23 cellular contexts compared by ENCODE assay signal in genomic region chr22:38921801-38922200, GRCh38. TPM values are rescaled to one million over a fixed set of nuclear protein-coding genes. Genes with fewer than 3 reads are reported as not detected.
A peak's percentile ranks its signal among the peaks of the same experiment; 100 is the strongest.
DNase-seq lines count a peak whose midpoint lies in the region; ATAC-seq, FAIRE-seq and TF ChIP-seq lines count a peak whose summit lies in the region.
"Had no signal": no experiment of that assay in that cellular context is flagged by ENCODE, and none has a peak within 500 bp of the region (broad histone marks: within the 10 kb centered on the region; RNA-seq: fewer than 3 reads in every experiment).

No MANE protein-coding gene starts in this region.

- no peak overlapping the region for H3K4me3 ChIP-seq in heart left ventricle
- H3K4me3 ChIP-seq: BLaER1, GM12878 had no signal

- peaks cover 18% of the 10 kb centered on the region for H3K36me3 Mint-ChIP-seq in Calu3 (ENCODE audit: insufficient read depth, unreplicated experiment)
- H3K36me3 Mint-ChIP-seq: CD8-positive, alpha-beta T cell; T-cell had no signal

- TF ChIP-seq CTCF in 22Rv1 (IDR thresholded peaks at IDR 0.05) (no peak), Calu3 (IDR thresholded peaks at IDR 0.05; ENCODE audit: unreplicated experiment) (no peak), heart left ventricle (IDR thresholded peaks at IDR 0.05) (no peak)

- no peaks in the 10 kb centered on the region for H3K27me3 Mint-ChIP-seq in Calu3 (ENCODE audit: unreplicated experiment)

- ATAC-seq in left colon (peak; percentile 36), heart left ventricle (no peak)
- ATAC-seq: CD8-positive, alpha-beta T cell; GM12878; SK-N-SH treated with all-trans-retinoic acid at 6 μM for 48 hours; T-cell had no signal

- intact Hi-C loops in Calu3 (cut with micrococcal nuclease; ENCODE audit: unreplicated experiment), result loop anchor here (5.0 kb wide), 2 partner anchors 60 to 196 kb away; partner anchors contain the start of gene APOBEC3B
- intact Hi-C loops in left colon (cut with DNase I, micrococcal nuclease), result no loop called here
- intact Hi-C loops in heart left ventricle (cut with DNase I), result loop anchor here in 3 of 10 donors (5.0 to 10.0 kb wide), 3 partner anchors 40 to 137 kb away; partner anchors contain the start of gene CBX6 (in 1 of the 3)

- H3K27me3 ChIP-seq in heart left ventricle, result peaks cover 0 to 15% (median 0%) of the 10 kb centered on the region in 9 donors
- H3K27me3 ChIP-seq: BLaER1 had no signal

- CTCF ChIA-PET in Calu3 (lab: Charles Lee), result interaction anchor here (0.7 to 1.7 kb wide), 8 partner anchors 29 to 550 kb away, joined by 3 to 16 read pairs (median 7); no protein-coding TSS in a partner anchor

- no peak for FAIRE-seq in frontal cortex (lab: Jason Lieb, UNC)
- FAIRE-seq: GM12878 had no signal

- H3K27ac ChIP-seq in 22Rv1 (peak overlapping the region; percentile 29; the same call in 1 of the 2 replicates), heart left ventricle (no peak overlapping the region)
- H3K27ac ChIP-seq: BLaER1, RWPE1 had no signal

- H3K4me1 ChIP-seq in heart left ventricle, result peaks cover 0 to 21% (median 15%) of the 10 kb centered on the region in 12 donors
- H3K4me1 ChIP-seq: BLaER1 had no signal

- H3K27ac Mint-ChIP-seq in Calu3 (ENCODE audit: unreplicated experiment), result peak overlapping the region; percentile 73
- H3K27ac Mint-ChIP-seq: CD8-positive, alpha-beta T cell had no signal

- BruUV-seq in Calu3 (replicated peaks; lab: Mats Ljungman, UMichigan), result no TSS peak

- H3K9me3 Mint-ChIP-seq in Calu3 (ENCODE audit: low read depth, unreplicated experiment), result no peaks in the 10 kb centered on the region
- H3K9me3 Mint-ChIP-seq: CD8-positive, alpha-beta T cell; T-cell had no signal

- H3K9me3 ChIP-seq in heart left ventricle, result no peaks in the 10 kb centered on the region
- H3K9me3 ChIP-seq: BLaER1 had no signal

- H3K4me3 Mint-ChIP-seq in Calu3 (ENCODE audit: low read depth, unreplicated experiment), result peak overlapping the region; percentile 36
- H3K4me3 Mint-ChIP-seq: CD8-positive, alpha-beta T cell; T-cell had no signal

- H3K4me1 Mint-ChIP-seq in Calu3 (ENCODE audit: low read depth, unreplicated experiment), result peaks cover 31% of the 10 kb centered on the region
- H3K4me1 Mint-ChIP-seq: T-cell had no signal

- no peak for TF ChIP-seq POLR2A in heart left ventricle (IDR thresholded peaks at IDR 0.05)

- no peaks in the 10 kb centered on the region for H3K36me3 ChIP-seq in heart left ventricle
- H3K36me3 ChIP-seq: BLaER1 had no signal

- peak; percentile 63 for DNase-seq in Calu3
- peak; percentile 23 for DNase-seq in NCI-H2196 treated with DMSO at 0.1 percent for 48 hours (lab: John Stamatoyannopoulos, UW; ENCODE audit: unreplicated experiment)
- no peak for DNase-seq in left colon
- no peak for DNase-seq in D341Med (ENCODE audit: low spot score)
- no peak for DNase-seq in NCI-H2227 (lab: John Stamatoyannopoulos, UW; ENCODE audit: unreplicated experiment)
- no peak for DNase-seq in frontal cortex (ENCODE audit: low spot score in 2 of 2)
- no peak for DNase-seq in heart left ventricle
- DNase-seq: CD8-positive, alpha-beta T cell; GF-D8; HCEC 1CT; NCI-H2081 treated with DMSO at 0.1 percent for 48 hours; NCI-H2227 treated with DMSO at 0.1 percent for 48 hours; NCI-H510A treated with DMSO at 0.1 percent for 48 hours; NCI-H82; SIG-M5; T-cell had no signal

- 80 to 87% (median 83%) methylated on average over 4 of the region's 4 CpGs for WGBS in heart left ventricle, 4 donors

RNA-seq across cellular contexts. Expression of gene APOBEC3A, which starts 35.6 kb away (rescaled TPM):
- total RNA-seq in Calu3 (2022) (not detected in 2 replicates), left colon (1 to 10 TPM; 1.4 to 2.2 TPM), frontal cortex (not detected), heart left ventricle (1 to 10 TPM in 3 of 9 donors, under 1 TPM in 3, not detected in 3; 0.36 to 7.7 (median 1.4) TPM)
- 1 to 10 TPM in 1 of 2 donors, under 1 TPM in 1; 0.58 to 1.4 TPM for polyA plus RNA-seq in heart left ventricle
- total RNA-seq: A673; CD8-positive, alpha-beta T cell; GM12878; MCF 10A; T-cell had no signal

RNA-seq across cellular contexts. Expression of gene CBX6, which starts 49.8 kb away (rescaled TPM):
- 140 and 152 TPM in 2 replicates for total RNA-seq in Calu3 (2022)
- 10 to 100 TPM in 1 of 2 donors, 1 to 10 TPM in 1; 6.8 to 28.4 TPM for total RNA-seq in left colon
- total RNA-seq in frontal cortex, result 30.2 TPM
- 10 to 100 TPM; 28.3 to 59.0 (median 43.9) TPM for total RNA-seq in heart left ventricle
- 10 to 100 TPM; 21.1 to 43.5 TPM for polyA plus RNA-seq in heart left ventricle

Comparison
In these comparisons a context has a peak if more than half of its experiments do, and no peak if none do; other contexts are left out.
1. DNase-seq: peak in Calu3 (single experiment) and NCI-H2196 treated with DMSO at 0.1 percent for 48 hours (single experiment); none in left colon (0 of 2), D341Med (single experiment), NCI-H2227 (single experiment), frontal cortex (0 of 2) and heart left ventricle (0 of 5).